Comparison of ENCODE assay signal across 8 cellular contexts in the genomic region with DNA sequence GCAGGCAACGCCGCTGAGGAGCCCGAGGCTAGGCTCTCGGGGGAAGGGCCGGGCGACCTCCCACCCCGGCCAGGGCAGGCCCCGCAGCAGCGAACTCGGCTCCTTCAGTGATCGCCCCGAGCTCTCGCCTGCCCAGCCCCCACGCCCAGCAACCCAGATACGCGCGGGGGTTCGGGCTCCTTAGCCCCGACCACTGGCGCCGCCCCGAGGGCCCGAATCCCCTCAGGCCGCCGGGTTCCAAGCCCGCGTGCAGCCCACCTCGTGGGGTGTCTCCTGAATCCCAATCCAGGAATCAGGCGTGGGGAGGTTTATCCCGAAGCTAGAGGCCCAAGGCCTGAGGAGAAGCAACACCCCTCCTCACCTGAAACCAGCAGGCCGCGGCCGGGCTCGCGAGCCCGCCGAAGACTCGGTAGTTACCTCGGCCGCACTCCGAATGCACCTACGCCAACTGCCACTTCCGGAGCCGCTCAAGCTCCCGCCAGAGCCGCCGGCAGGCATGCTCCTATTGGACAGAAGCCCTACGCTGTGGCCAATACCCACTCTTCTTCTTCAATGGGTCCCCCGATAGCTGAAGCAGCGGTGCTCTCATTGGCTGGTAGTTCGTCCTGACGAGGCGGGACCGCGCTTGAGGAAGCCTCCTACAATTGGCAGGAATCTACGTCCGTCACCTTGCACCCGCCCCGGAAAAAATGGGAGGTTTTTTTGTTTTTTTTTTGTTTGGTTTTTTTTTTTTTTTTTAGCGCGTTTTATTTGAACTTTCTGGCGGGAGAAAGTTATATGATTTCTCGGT. TPM values are rescaled to one million over a fixed set of nuclear protein-coding genes. Genes with fewer than 3 reads are reported as not detected.
DNase-seq lines count a peak whose midpoint lies in the region; ATAC-seq and TF ChIP-seq lines count a peak whose summit lies in the region.

A gene with protein sequence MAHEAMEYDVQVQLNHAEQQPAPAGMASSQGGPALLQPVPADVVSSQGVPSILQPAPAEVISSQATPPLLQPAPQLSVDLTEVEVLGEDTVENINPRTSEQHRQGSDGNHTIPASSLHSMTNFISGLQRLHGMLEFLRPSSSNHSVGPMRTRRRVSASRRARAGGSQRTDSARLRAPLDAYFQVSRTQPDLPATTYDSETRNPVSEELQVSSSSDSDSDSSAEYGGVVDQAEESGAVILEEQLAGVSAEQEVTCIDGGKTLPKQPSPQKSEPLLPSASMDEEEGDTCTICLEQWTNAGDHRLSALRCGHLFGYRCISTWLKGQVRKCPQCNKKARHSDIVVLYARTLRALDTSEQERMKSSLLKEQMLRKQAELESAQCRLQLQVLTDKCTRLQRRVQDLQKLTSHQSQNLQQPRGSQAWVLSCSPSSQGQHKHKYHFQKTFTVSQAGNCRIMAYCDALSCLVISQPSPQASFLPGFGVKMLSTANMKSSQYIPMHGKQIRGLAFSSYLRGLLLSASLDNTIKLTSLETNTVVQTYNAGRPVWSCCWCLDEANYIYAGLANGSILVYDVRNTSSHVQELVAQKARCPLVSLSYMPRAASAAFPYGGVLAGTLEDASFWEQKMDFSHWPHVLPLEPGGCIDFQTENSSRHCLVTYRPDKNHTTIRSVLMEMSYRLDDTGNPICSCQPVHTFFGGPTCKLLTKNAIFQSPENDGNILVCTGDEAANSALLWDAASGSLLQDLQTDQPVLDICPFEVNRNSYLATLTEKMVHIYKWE (minus strand): TSS at position 453 of the 790 bp plus-strand sequence. CDS start 5,428 bp downstream, outside the sequence.

- no peaks in the 10 kb centered on the region for H3K9me3 Mint-ChIP-seq in immature natural killer cell

- POLR2A ChIA-PET in AG04449 (lab: Yijun Ruan, JAX): interaction anchor here (0.5 to 1.3 kb wide), 3 partner anchors 11 to 29 kb away, joined by 3 to 5 read pairs (median 3); no protein-coding TSS in a partner anchor

- TF ChIP-seq CTCF in AG04449 (IDR thresholded peaks at IDR 0.05; ENCODE audit: insufficient read depth, low read length, missing control alignments) (no peak), WI38 (IDR thresholded peaks at IDR 0.05; ENCODE audit: low read depth, low read length) (no peak), cardiac fibroblast (IDR thresholded peaks at IDR 0.05; ENCODE audit: low read depth, low read length) (no peak)

- peak within 1 kb of the TSS; percentile 91 to 99 (median 92) for H3K4me3 Mint-ChIP-seq in immature natural killer cell

- DNase-seq in AG04449 (ENCODE audit: low read depth, low spot score) (peak; percentile 95), NCI-H2227 treated with DMSO at 0.1 percent for 48 hours (lab: John Stamatoyannopoulos, UW) (peak; percentile 94), cardiac fibroblast (ENCODE audit: low read depth in 2 of 2) (peak; percentile 99), immature natural killer cell (peak; percentile 97 to 98 (median 97)), smooth muscle cell of the brain vasculature (ENCODE audit: low read depth, low spot score) (peak; percentile 91)

- peaks cover 33 to 49% of the 10 kb centered on the region in 2 donors for H3K4me1 Mint-ChIP-seq in immature natural killer cell

- H3K27me3 Mint-ChIP-seq in immature natural killer cell (ENCODE audit: low read depth in 3 of 3): peaks cover 5 to 11% (median 9%) of the 10 kb centered on the region in 3 donors

- peak; percentile 100 for ATAC-seq in GM18907 (IDR thresholded peaks at IDR 0.05; ENCODE audit: unreplicated experiment)
- peak; percentile 99 for ATAC-seq in HG03159 (IDR thresholded peaks at IDR 0.05; ENCODE audit: unreplicated experiment)

- H3K4me3 ChIP-seq in AG04449 (ENCODE audit: low read depth, low read length) (peak within 1 kb of the TSS; percentile 88), WI38 (ENCODE audit: low read depth, low read length) (peak within 1 kb of the TSS; percentile 91), cardiac fibroblast (replicated peaks in 1 of 2; ENCODE audit: low read depth in 2 of 2, low read length in 2 of 2) (peak within 1 kb of the TSS; percentile 88 to 91)

- H3K27ac Mint-ChIP-seq in immature natural killer cell: peak within 1 kb of the TSS; percentile 87 to 97 (median 92)

- peaks cover 6 to 19% (median 6%) of the 10 kb centered on the region in 3 donors for H3K36me3 Mint-ChIP-seq in immature natural killer cell

- CTCF ChIA-PET in AG04449 (lab: Yijun Ruan, JAX): interaction anchor here (1.4 to 3.9 kb wide), 2 partner anchors 11 to 15 kb away, joined by 4 to 21 read pairs; no protein-coding TSS in a partner anchor

RNA-seq across cellular contexts. Expression of the gene that starts here (rescaled TPM):
- polyA plus RNA-seq in immature natural killer cell: 10 to 100 TPM in 2 of 3 donors, 1 to 10 TPM in 1; 8.3 to 21.7 (median 14.5) TPM

Comparison
In these comparisons a context has a peak if more than half of its experiments do, and no peak if none do; other contexts are left out.
1. Peak in every context shown above with its lines: DNase-seq, ATAC-seq and H3K4me3 ChIP-seq.